Comparison of ENCODE assay signal across 16 cellular contexts in the genomic region with DNA sequence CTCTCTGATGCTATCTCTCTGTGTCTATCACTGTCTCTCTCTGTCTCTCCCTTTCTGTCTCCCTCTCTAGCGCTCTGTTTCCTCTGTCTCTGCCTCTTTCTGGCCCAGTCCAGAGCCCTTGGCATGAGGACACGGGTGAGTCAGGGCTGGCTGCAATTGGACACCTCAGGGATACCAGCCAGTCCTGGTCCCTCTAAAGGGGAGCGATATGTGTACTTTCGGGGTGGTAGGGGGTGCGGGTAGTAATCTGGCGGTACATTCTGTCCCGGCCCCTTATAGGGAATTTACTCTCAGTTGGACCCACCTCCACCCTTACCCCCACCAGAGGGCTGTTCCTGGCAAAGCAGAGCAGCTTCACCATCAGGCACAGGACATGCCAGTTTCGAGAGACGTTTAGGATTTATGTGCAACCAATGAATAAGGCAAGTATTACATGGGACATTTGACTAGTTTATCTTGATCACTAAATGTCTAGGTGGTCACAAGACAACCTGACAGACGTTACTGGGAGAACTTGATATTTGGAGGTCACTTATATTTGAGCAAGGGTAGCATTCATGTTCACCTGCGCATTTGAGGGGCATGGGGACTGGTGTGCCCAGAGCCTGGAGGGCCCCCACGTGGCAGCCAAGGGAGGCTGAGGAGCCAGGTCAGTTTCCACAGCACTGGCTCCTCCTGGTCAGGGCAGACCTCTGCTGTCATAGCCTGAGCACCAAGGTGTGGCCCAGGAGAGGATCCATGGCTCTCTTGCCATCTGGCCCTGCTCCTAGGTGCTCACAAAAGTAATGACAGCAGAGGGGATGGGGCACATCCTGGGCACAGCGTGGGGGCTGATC.
DNase-seq lines count a peak whose midpoint lies in the region; ATAC-seq and TF ChIP-seq lines count a peak whose summit lies in the region.
"Had no signal": no experiment of that assay in that cellular context is flagged by ENCODE, and none has a peak within 500 bp of the region (broad histone marks: within the 10 kb centered on the region; RNA-seq: fewer than 3 reads in every experiment).

No MANE protein-coding gene starts in this region.

- H3K9me3 ChIP-seq in left ventricle myocardium inferior (replicated peaks) (peaks cover 6% of the 10 kb centered on the region), aorta (ENCODE audit: control insufficient read depth, low read length) (no peaks in the 10 kb centered on the region)

- H3K9me3 Mint-ChIP-seq in stimulated activated naive CD8-positive, alpha-beta T cell treated with anti-CD3 and anti-CD28 coated beads, Interleukin-15, amount 100 ng/mL, for 72 hours: peaks cover under 1 to 9% of the 10 kb centered on the region in 2 donors
- no peaks in the 10 kb centered on the region for H3K9me3 Mint-ChIP-seq in effector memory CD8-positive, alpha-beta T cell
- H3K9me3 Mint-ChIP-seq: activated CD4-positive, alpha-beta memory T cell treated with anti-CD3 and anti-CD28 coated beads for 36 hours; neural crest cell had no signal

- H3K27me3 ChIP-seq in left ventricle myocardium inferior (ENCODE audit: low read depth) (no peaks in the 10 kb centered on the region), aorta (ENCODE audit: control insufficient read depth in 1 of 2, insufficient read depth in 2 of 2, low read length in 1 of 2) (no peaks in the 10 kb centered on the region)
- H3K27me3 ChIP-seq: foreskin keratinocyte had no signal

- WGBS in aorta, 2 donors: 15 to 20% methylated on average over 13 of the region's 13 CpGs

- no peaks in the 10 kb centered on the region for H3K36me3 Mint-ChIP-seq in effector memory CD8-positive, alpha-beta T cell (ENCODE audit: insufficient read depth)
- H3K36me3 Mint-ChIP-seq: activated CD4-positive, alpha-beta memory T cell treated with anti-CD3 and anti-CD28 coated beads for 36 hours had no signal

- peak overlapping the region; percentile 11 to 79 for H3K27ac Mint-ChIP-seq in stimulated activated naive CD8-positive, alpha-beta T cell treated with anti-CD3 and anti-CD28 coated beads, Interleukin-15, amount 100 ng/mL, for 72 hours
- no peak overlapping the region for H3K27ac Mint-ChIP-seq in effector memory CD8-positive, alpha-beta T cell
- H3K27ac Mint-ChIP-seq: activated CD4-positive, alpha-beta memory T cell treated with anti-CD3 and anti-CD28 coated beads for 36 hours; T-helper 17 cell had no signal

- no peak for DNase-seq in stimulated activated naive CD8-positive, alpha-beta T cell treated with anti-CD3 and anti-CD28 coated beads, Interleukin-15, amount 100 ng/mL, for 72 hours
- DNase-seq in stimulated activated naive CD8-positive, alpha-beta T cell treated with anti-CD3 and anti-CD28 coated beads, Interleukin-15, Interleukin-2, amounts not matched to agents 100 U/mL and 50 U/mL, for 24 hours: no peak
- peak; percentile 10 for DNase-seq in RPMI8226
- DNase-seq in left ventricle myocardium inferior: peak; percentile 71
- peak; percentile 77 to 89 for DNase-seq in aorta
- DNase-seq in KG1 (lab: John Stamatoyannopoulos, UW): no peak
- DNase-seq in effector memory CD8-positive, alpha-beta T cell: no peak
- DNase-seq: activated CD4-positive, alpha-beta memory T cell treated with anti-CD3 and anti-CD28 coated beads for 36 hours; activated naive CD4-positive, alpha-beta T cell treated with Interleukin-2 at 50 U/mL for 16 hours; foreskin keratinocyte; kidney glomerular epithelial cell; NCI-H1694 treated with DMSO at 0.1 percent for 48 hours; stimulated activated CD8-positive, alpha-beta memory T cell treated with anti-CD3 and anti-CD28 coated beads, Interleukin-4, amount 100 ng/mL, for 48 hours; T-helper 17 cell had no signal

- H3K27ac ChIP-seq in left ventricle myocardium inferior (replicated peaks): peak overlapping the region; percentile 82
- H3K27ac ChIP-seq in aorta (ENCODE audit: low read depth in 1 of 2, low read length in 2 of 2): peak overlapping the region in 1 of 2 donors; percentile 58
- H3K27ac ChIP-seq: foreskin keratinocyte had no signal

- H3K4me1 Mint-ChIP-seq in stimulated activated naive CD8-positive, alpha-beta T cell treated with anti-CD3 and anti-CD28 coated beads, Interleukin-15, amount 100 ng/mL, for 72 hours: peaks cover 22% of the 10 kb centered on the region
- peaks cover 2 to 5% of the 10 kb centered on the region in 2 donors for H3K4me1 Mint-ChIP-seq in effector memory CD8-positive, alpha-beta T cell (ENCODE audit: low read depth in 2 of 2)
- H3K4me1 Mint-ChIP-seq: neural crest cell, T-helper 17 cell had no signal

- no peaks in the 10 kb centered on the region for H3K27me3 Mint-ChIP-seq in stimulated activated naive CD8-positive, alpha-beta T cell treated with anti-CD3 and anti-CD28 coated beads, Interleukin-15, amount 100 ng/mL, for 72 hours
- peaks cover 6 to 8% of the 10 kb centered on the region in 2 donors for H3K27me3 Mint-ChIP-seq in effector memory CD8-positive, alpha-beta T cell
- H3K27me3 Mint-ChIP-seq: activated CD4-positive, alpha-beta memory T cell treated with anti-CD3 and anti-CD28 coated beads for 36 hours; T-helper 17 cell had no signal

- peak; percentile 42 for TF ChIP-seq CTCF in left ventricle myocardium inferior (IDR thresholded peaks at IDR 0.05; ENCODE audit: borderline replicate concordance)

- ATAC-seq in stimulated activated naive CD8-positive, alpha-beta T cell treated with anti-CD3 and anti-CD28 coated beads, Interleukin-15, amount 100 ng/mL, for 72 hours: no peak
- no peak for ATAC-seq in stimulated activated naive CD8-positive, alpha-beta T cell treated with anti-CD3 and anti-CD28 coated beads, Interleukin-15, Interleukin-2, amounts not matched to agents 100 U/mL and 50 U/mL, for 24 hours
- peak; percentile 75 for ATAC-seq in aorta (ENCODE audit: low FRiP score)
- no peak for ATAC-seq in activated CD4-positive, CD25-positive, alpha-beta regulatory T cell treated with anti-CD3 and anti-CD28 coated beads, Interleukin-2, amount 50 U/mL, for 24 hours
- ATAC-seq in effector memory CD8-positive, alpha-beta T cell (replicated peaks): no peak
- ATAC-seq: foreskin keratinocyte, T-helper 17 cell had no signal

- H3K36me3 ChIP-seq in left ventricle myocardium inferior (no peaks in the 10 kb centered on the region), aorta (ENCODE audit: control insufficient read depth in 1 of 2, insufficient read depth in 2 of 2, low read length in 1 of 2) (no peaks in the 10 kb centered on the region)

- intact Hi-C loops in left ventricle myocardium inferior (cut with micrococcal nuclease) (no loop called here), aorta (cut with DNase I) (no loop called here)

- no peak overlapping the region for H3K4me3 Mint-ChIP-seq in stimulated activated naive CD8-positive, alpha-beta T cell treated with anti-CD3 and anti-CD28 coated beads, Interleukin-15, amount 100 ng/mL, for 72 hours
- H3K4me3 Mint-ChIP-seq in effector memory CD8-positive, alpha-beta T cell: no peak overlapping the region
- H3K4me3 Mint-ChIP-seq: activated CD4-positive, alpha-beta memory T cell treated with anti-CD3 and anti-CD28 coated beads for 36 hours; neural crest cell; T-helper 17 cell had no signal

- H3K4me1 ChIP-seq in left ventricle myocardium inferior: peaks cover 34% of the 10 kb centered on the region
- peaks cover 0 to 2% of the 10 kb centered on the region in 2 donors for H3K4me1 ChIP-seq in aorta (ENCODE audit: control insufficient read depth in 1 of 2, insufficient read depth in 2 of 2, low read length in 2 of 2)
- H3K4me1 ChIP-seq: foreskin keratinocyte had no signal

- H3K4me3 ChIP-seq in left ventricle myocardium inferior (peak overlapping the region; percentile 44), aorta (ENCODE audit: low read length in 2 of 2) (no peak overlapping the region)

Comparison
In these comparisons a context has a peak if more than half of its experiments do, and no peak if none do; other contexts are left out.
1. DNase-seq: peak in RPMI8226 (single experiment), left ventricle myocardium inferior (single experiment) and aorta (2 of 2); none in stimulated activated naive CD8-positive, alpha-beta T cell treated with anti-CD3 and anti-CD28 coated beads, Interleukin-15, amount 100 ng/mL, for 72 hours (0 of 2), stimulated activated naive CD8-positive, alpha-beta T cell treated with anti-CD3 and anti-CD28 coated beads, Interleukin-15, Interleukin-2, amounts not matched to agents 100 U/mL and 50 U/mL, for 24 hours (single experiment), KG1 (single experiment) and effector memory CD8-positive, alpha-beta T cell (0 of 3).
2. H3K27ac Mint-ChIP-seq: peak in stimulated activated naive CD8-positive, alpha-beta T cell treated with anti-CD3 and anti-CD28 coated beads, Interleukin-15, amount 100 ng/mL, for 72 hours (2 of 2); none in effector memory CD8-positive, alpha-beta T cell (0 of 2).